Comparison of ENCODE assay signal across 23 cellular contexts in genomic region chr20:45056473-45057148, GRCh38. TPM values are rescaled to one million over a fixed set of nuclear protein-coding genes. Genes with fewer than 3 reads are reported as not detected.
DNase-seq lines count a peak whose midpoint lies in the region; ATAC-seq and TF ChIP-seq lines count a peak whose summit lies in the region.
"Had no signal": no experiment of that assay in that cellular context is flagged by ENCODE, and none has a peak within 500 bp of the region (broad histone marks: within the 10 kb centered on the region; RNA-seq: fewer than 3 reads in every experiment).

No MANE protein-coding gene starts in this region.

- H3K4me3 ChIP-seq in WERI-Rb-1 (ENCODE audit: low read depth, low read length), result no peak overlapping the region
- H3K4me3 ChIP-seq: adrenal gland; BLaER1 treated with 17β-estradiol and CSF1 and Interleukin-3, amounts not matched to agents 10 nM and 100 nM; uterus had no signal

- no peak for ATAC-seq in activated naive CD4-positive, alpha-beta T cell treated with anti-CD3 and anti-CD28 coated beads, Interleukin-2, amount 50 U/mL, for 72 hours
- no peak for ATAC-seq in stimulated activated memory B cell treated with anti-CD40 and anti-IgM and Interleukin-4, amounts not matched to agents 10 μg/mL and 1 μg/mL and 100 μg/mL, for 72 hours
- ATAC-seq: activated CD4-positive, CD25-positive, alpha-beta regulatory T cell treated with anti-CD3 and anti-CD28 coated beads, Interleukin-2, amount 50 U/mL, for 24 hours; sciatic nerve; SK-N-SH treated with all-trans-retinoic acid at 6 μM for 48 hours had no signal

- H3K27ac ChIP-seq in RWPE1 (0 out of 2 replicates have a peak overlapping the region, but pooled peaks have one; percentile 10), epithelial cell of prostate (peak overlapping the region; percentile 97), WERI-Rb-1 (no peak overlapping the region)
- H3K27ac ChIP-seq: adrenal gland; BLaER1 treated with 17β-estradiol and CSF1 and Interleukin-3, amounts not matched to agents 10 nM and 100 nM; parathyroid adenoma; uterus had no signal

- peaks cover 6% of the 10 kb centered on the region for H3K36me3 ChIP-seq in WERI-Rb-1
- H3K36me3 ChIP-seq: adrenal gland, uterus had no signal

- H3K36me3 Mint-ChIP-seq in activated naive CD4-positive, alpha-beta T cell treated with anti-CD3 and anti-CD28 coated beads, Interleukin-2, amount 50 U/mL, for 72 hours, result peaks cover 7 to 19% of the 10 kb centered on the region in 2 donors
- H3K36me3 Mint-ChIP-seq in stimulated activated memory B cell treated with anti-CD40 and anti-IgM and Interleukin-4, amounts not matched to agents 10 μg/mL and 1 μg/mL and 100 μg/mL, for 72 hours, result peaks cover 64% of the 10 kb centered on the region

- H3K4me3 Mint-ChIP-seq in stimulated activated memory B cell treated with anti-CD40 and anti-IgM and Interleukin-4, amounts not matched to agents 10 μg/mL and 1 μg/mL and 100 μg/mL, for 72 hours, result no peak overlapping the region
- H3K4me3 Mint-ChIP-seq: activated T-helper 1 cell treated with anti-CD3 and anti-CD28 coated beads, Interleukin-12 subunit alpha, Interleukin-12 subunit beta, Interleukin-2, Interleukin-4 antibody, amounts not matched to agents 30 ng/mL and 10 ng/mL and 1 ng/mL, durations not matched to agents 14 hours and 24 hours and 36 hours had no signal

- H3K27me3 Mint-ChIP-seq in stimulated activated memory B cell treated with anti-CD40 and anti-IgM and Interleukin-4, amounts not matched to agents 10 μg/mL and 1 μg/mL and 100 μg/mL, for 72 hours, result no peaks in the 10 kb centered on the region

- no peaks in the 10 kb centered on the region for H3K27me3 ChIP-seq in WERI-Rb-1 (ENCODE audit: insufficient read depth, low read depth, severe bottlenecking)
- H3K27me3 ChIP-seq: adrenal gland; BLaER1 treated with 17β-estradiol and CSF1 and Interleukin-3, amounts not matched to agents 10 nM and 100 nM; uterus had no signal

- TF ChIP-seq CTCF in RWPE1 (conservative IDR thresholded peaks at IDR 0.05; ENCODE audit: low read depth) (no peak), WERI-Rb-1 (IDR thresholded peaks at IDR 0.05; ENCODE audit: low read depth, low read length) (no peak)

- peak overlapping the region; percentile 11 to 62 for H3K27ac Mint-ChIP-seq in activated naive CD4-positive, alpha-beta T cell treated with anti-CD3 and anti-CD28 coated beads, Interleukin-2, amount 50 U/mL, for 72 hours
- H3K27ac Mint-ChIP-seq in stimulated activated memory B cell treated with anti-CD40 and anti-IgM and Interleukin-4, amounts not matched to agents 10 μg/mL and 1 μg/mL and 100 μg/mL, for 72 hours, result peak overlapping the region; percentile 54
- H3K27ac Mint-ChIP-seq: activated T-helper 1 cell treated with anti-CD3 and anti-CD28 coated beads, Interleukin-12 subunit alpha, Interleukin-12 subunit beta, Interleukin-2, Interleukin-4 antibody, amounts not matched to agents 30 ng/mL and 10 ng/mL and 1 ng/mL, durations not matched to agents 14 hours and 24 hours and 36 hours had no signal

- no peaks in the 10 kb centered on the region for H3K9me3 ChIP-seq in WERI-Rb-1 (ENCODE audit: severe bottlenecking)
- H3K9me3 ChIP-seq: adrenal gland; BLaER1 treated with 17β-estradiol and CSF1 and Interleukin-3, amounts not matched to agents 10 nM and 100 nM; uterus had no signal

- CTCF ChIA-PET in RWPE1 (lab: Yijun Ruan, JAX), result interaction anchor here (0.6 to 4.1 kb wide), 3 partner anchors 12 to 743 kb away, joined by 4 to 22 read pairs (median 7); no protein-coding TSS in a partner anchor

- POLR2A ChIA-PET in RWPE1 (lab: Yijun Ruan, JAX; ENCODE audit: low non-redundant PET), result no interaction called here

- peaks cover 86% of the 10 kb centered on the region for H3K4me1 Mint-ChIP-seq in stimulated activated memory B cell treated with anti-CD40 and anti-IgM and Interleukin-4, amounts not matched to agents 10 μg/mL and 1 μg/mL and 100 μg/mL, for 72 hours

- DNase-seq in activated naive CD4-positive, alpha-beta T cell treated with anti-CD3 and anti-CD28 coated beads, Interleukin-2, amount 50 U/mL, for 72 hours (ENCODE audit: low spot score in 2 of 2), result no peak
- no peak for DNase-seq in activated naive CD4-positive, alpha-beta T cell treated with Interleukin-2 at 50 U/mL for 16 hours
- DNase-seq in RWPE1 (ENCODE audit: low spot score) (no peak), epithelial cell of prostate (ENCODE audit: low read depth, low spot score) (no peak), NCI-H128 (lab: John Stamatoyannopoulos, UW; ENCODE audit: unreplicated experiment) (no peak), WERI-Rb-1 (no peak), midbrain (lab: John Stamatoyannopoulos, UW) (no peak)
- DNase-seq: ACHN; activated CD8-positive, alpha-beta memory T cell treated with anti-CD3 and anti-CD28 coated beads for 24 hours; adrenal gland; cortex of kidney; NCI-H1436 treated with DMSO at 0.1 percent for 48 hours; NCI-H524 treated with DMSO at 0.1 percent for 48 hours; T-helper 9 cell; uterus had no signal

- no peaks in the 10 kb centered on the region for H3K9me3 Mint-ChIP-seq in activated naive CD4-positive, alpha-beta T cell treated with anti-CD3 and anti-CD28 coated beads, Interleukin-2, amount 50 U/mL, for 72 hours
- H3K9me3 Mint-ChIP-seq in stimulated activated memory B cell treated with anti-CD40 and anti-IgM and Interleukin-4, amounts not matched to agents 10 μg/mL and 1 μg/mL and 100 μg/mL, for 72 hours, result no peaks in the 10 kb centered on the region
- H3K9me3 Mint-ChIP-seq: activated T-helper 1 cell treated with anti-CD3 and anti-CD28 coated beads, Interleukin-12 subunit alpha, Interleukin-12 subunit beta, Interleukin-2, Interleukin-4 antibody, amounts not matched to agents 30 ng/mL and 10 ng/mL and 1 ng/mL, durations not matched to agents 14 hours and 24 hours and 36 hours had no signal

RNA-seq across cellular contexts. Expression of gene KCNS1, which starts 44.3 kb away (rescaled TPM):
- total RNA-seq in activated naive CD4-positive, alpha-beta T cell treated with anti-CD3 and anti-CD28 coated beads, Interleukin-2, amount 50 U/mL, for 72 hours, result under 1 TPM in 1 of 2 donors, not detected in 1; 0.70 TPM
- total RNA-seq: MCF 10A, sciatic nerve had no signal

RNA-seq across cellular contexts. Expression of gene WFDC5, which starts 58.4 kb away (rescaled TPM):
- not detected for total RNA-seq in activated naive CD4-positive, alpha-beta T cell treated with anti-CD3 and anti-CD28 coated beads, Interleukin-2, amount 50 U/mL, for 72 hours
- total RNA-seq: activated T-helper 1 cell treated with anti-CD3 and anti-CD28 coated beads, Interleukin-12 subunit alpha, Interleukin-12 subunit beta, Interleukin-2, Interleukin-4 antibody, amounts not matched to agents 30 ng/mL and 10 ng/mL and 1 ng/mL, durations not matched to agents 14 hours and 24 hours and 36 hours; adrenal gland; MCF 10A; sciatic nerve; uterus had no signal
